1 cellular context compared by ENCODE assay signal in the genomic region with DNA sequence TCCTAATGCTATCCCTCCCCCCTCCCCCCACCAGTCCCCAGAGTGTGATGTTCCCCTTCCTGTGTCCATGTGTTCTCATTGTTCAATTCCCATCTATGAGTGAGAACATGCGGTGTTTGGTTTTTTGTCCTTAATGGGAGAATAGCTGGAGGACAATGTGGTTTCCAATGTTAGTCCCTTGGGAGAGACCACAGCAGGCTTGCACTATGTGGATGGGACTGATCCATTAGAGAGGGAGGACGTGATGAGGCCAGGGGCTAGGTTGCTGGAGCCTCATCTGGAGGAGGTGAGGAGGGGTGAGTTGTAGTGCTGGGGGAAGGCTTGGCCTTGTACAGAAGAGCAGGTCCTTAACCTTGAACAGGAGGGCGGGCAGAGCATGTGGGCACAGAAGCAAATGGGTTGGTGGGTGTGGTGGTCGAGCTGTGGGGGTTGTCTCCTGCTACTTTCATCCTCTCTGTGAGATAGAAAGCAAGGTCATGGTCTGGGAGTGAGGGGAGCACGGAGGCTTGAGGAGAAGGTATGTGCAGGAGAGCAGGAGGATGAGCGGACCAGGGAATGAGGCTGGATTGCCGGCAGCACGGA.
TF ChIP-seq lines count a peak whose summit lies in the region.

No MANE protein-coding gene starts in this region.

TF ChIP-seq in K562, 482 proteins besides CTCF, POLR2A, EP300 and RAD21:
- TF ChIP-seq PML (IDR thresholded peaks at IDR 0.05; ENCODE audit: low read length) = no peak
- TF ChIP-seq PRDM10 (IDR thresholded peaks at IDR 0.05; ENCODE audit: partially characterized antibody) = peak; percentile 64
TF ChIP-seq in K562: peak in this region for 1.
